In genomic region chr2:42340045-42340937, GRCh38 we compare ENCODE assay signal across 1 cellular context.
A peak's percentile ranks its signal among the peaks of the same experiment; 100 is the strongest.
TF ChIP-seq lines count a peak whose summit lies in the region.

No MANE protein-coding gene starts in this region.

TF ChIP-seq in HepG2, 621 proteins besides CTCF, POLR2A, EP300 and RAD21 (continued from another document):
- TF ChIP-seq ZNF280D (CRISPR knock-in tag; IDR thresholded peaks at IDR 0.05) = no peak
- TF ChIP-seq CCDC6 (CRISPR knock-in tag; IDR thresholded peaks at IDR 0.05) = no peak; the same call in 1 of the 2 replicates
- TF ChIP-seq EED (CRISPR knock-in tag; IDR thresholded peaks at IDR 0.05) = 0 out of 2 replicates have a peak, but pooled peaks have one; percentile 44
- TF ChIP-seq KDM2A (CRISPR knock-in tag; IDR thresholded peaks at IDR 0.05; ENCODE audit: borderline replicate concordance, low read depth) = peak; percentile 61
- no peak for TF ChIP-seq HNRNPLL (IDR thresholded peaks at IDR 0.05; ENCODE audit: low read depth, low read length, poor library complexity, severe bottlenecking)
- peak; percentile 47; the same call in 1 of the 2 replicates for TF ChIP-seq ZFP82 (CRISPR knock-in tag; IDR thresholded peaks at IDR 0.05; ENCODE audit: borderline replicate concordance)
- 0 out of 2 replicates have a peak, but pooled peaks have one; percentile 79 for TF ChIP-seq FIP1L1 (IDR thresholded peaks at IDR 0.05; ENCODE audit: borderline replicate concordance, insufficient read depth, low read depth, low read length)
- TF ChIP-seq POLR2AphosphoS2 (IDR thresholded peaks at IDR 0.05; ENCODE audit: low read depth, low read length) = no peak; the same call in none of the 2 replicates
- TF ChIP-seq FLYWCH1 (CRISPR knock-in tag; IDR thresholded peaks at IDR 0.05) = no peak
- no peak for TF ChIP-seq MIER2 (CRISPR knock-in tag; IDR thresholded peaks at IDR 0.05)
- peak; percentile 15; the same call in 1 of the 2 replicates for TF ChIP-seq ZNF776 (CRISPR knock-in tag; IDR thresholded peaks at IDR 0.05)
- TF ChIP-seq HMG20B (CRISPR knock-in tag; conservative IDR thresholded peaks at IDR 0.05) = no peak
- no peak for TF ChIP-seq SNAPC5 (CRISPR knock-in tag; IDR thresholded peaks at IDR 0.05; ENCODE audit: borderline replicate concordance)
- TF ChIP-seq CCAR2 (optimal IDR thresholded peaks at IDR 0.05; ENCODE audit: low read depth, low read length) = peak; percentile 83
- peak; percentile 57; the same call in 1 of the 2 replicates for TF ChIP-seq CREB3 (CRISPR knock-in tag; IDR thresholded peaks at IDR 0.05)
